In genomic region chr7:30974605-30975256, GRCh38 we compare ENCODE assay signal across 9 cellular contexts. TPM values are rescaled to one million over a fixed set of nuclear protein-coding genes. Genes with fewer than 3 reads are reported as not detected.
A peak's percentile ranks its signal among the peaks of the same experiment; 100 is the strongest.
DNase-seq lines count a peak whose midpoint lies in the region; ATAC-seq and TF ChIP-seq lines count a peak whose summit lies in the region.
"Had no signal": no experiment of that assay in that cellular context is flagged by ENCODE, and none has a peak within 500 bp of the region (broad histone marks: within the 10 kb centered on the region; RNA-seq: fewer than 3 reads in every experiment).

No MANE protein-coding gene starts in this region.

- peak in 1 of 7 experiments; percentile 45 for DNase-seq in CD8-positive, alpha-beta T cell
- DNase-seq in NCI-H510A treated with DMSO at 0.1 percent for 48 hours (lab: John Stamatoyannopoulos, UW), result peak; percentile 51
- peak; percentile 65 for DNase-seq in activated naive CD8-positive, alpha-beta T cell treated with anti-CD3 and anti-CD28 coated beads, Interleukin-2, amount 50 U/mL, for 24 hours
- peak; percentile 54 for DNase-seq in iPS DF 6.9 (ENCODE audit: low read depth, low spot score)
- DNase-seq in stimulated activated CD8-positive, alpha-beta memory T cell treated with anti-CD3 and anti-CD28 coated beads, Interleukin-15, amount 100 ng/mL, for 48 hours (ENCODE audit: low read depth in 2 of 2), result peak; percentile 25 to 31
- no peak for DNase-seq in superior temporal gyrus (ENCODE audit: extremely low spot score)

- no peak for TF ChIP-seq CTCF in CD8-positive, alpha-beta T cell (IDR thresholded peaks at IDR 0.05)

- H3K36me3 ChIP-seq in CD8-positive, alpha-beta T cell (ENCODE audit: insufficient read depth, low read length), result no peaks in the 10 kb centered on the region
- H3K36me3 ChIP-seq in iPS DF 6.9 (ENCODE audit: control insufficient read depth, insufficient read depth, low read length), result no peaks in the 10 kb centered on the region

- no peak overlapping the region for H3K4me3 Mint-ChIP-seq in CD8-positive, alpha-beta T cell
- H3K4me3 Mint-ChIP-seq in activated naive CD8-positive, alpha-beta T cell treated with anti-CD3 and anti-CD28 coated beads, Interleukin-2, amount 50 U/mL, for 24 hours, result no peak overlapping the region

- POLR2A ChIA-PET in CD8-positive, alpha-beta T cell (lab: Charles Lee), result no interaction called here

- H3K27me3 Mint-ChIP-seq in CD8-positive, alpha-beta T cell (ENCODE audit: low read depth), result peaks cover 48% of the 10 kb centered on the region
- H3K27me3 Mint-ChIP-seq in activated naive CD8-positive, alpha-beta T cell treated with anti-CD3 and anti-CD28 coated beads, Interleukin-2, amount 50 U/mL, for 24 hours, result peaks cover 25% of the 10 kb centered on the region

- H3K27ac ChIP-seq in CD8-positive, alpha-beta T cell (ENCODE audit: low read depth, low read length), result no peak overlapping the region
- no peak overlapping the region for H3K27ac ChIP-seq in iPS DF 6.9 (ENCODE audit: low read length)

- no peaks in the 10 kb centered on the region for H3K27me3 ChIP-seq in CD8-positive, alpha-beta T cell (ENCODE audit: insufficient read depth, low read length)
- no peaks in the 10 kb centered on the region for H3K27me3 ChIP-seq in iPS DF 6.9 (ENCODE audit: control insufficient read depth, insufficient read depth, low read length)

- ATAC-seq in CD8-positive, alpha-beta T cell, result peak; percentile 55
- ATAC-seq in GM18868 (IDR thresholded peaks at IDR 0.05; ENCODE audit: unreplicated experiment) (peak; percentile 97), HG02970 (IDR thresholded peaks at IDR 0.05; ENCODE audit: low FRiP score, unreplicated experiment) (peak; percentile 82)
- ATAC-seq in activated naive CD8-positive, alpha-beta T cell treated with anti-CD3 and anti-CD28 coated beads, Interleukin-2, amount 50 U/mL, for 24 hours, result peak; percentile 82

- H3K9me3 ChIP-seq in CD8-positive, alpha-beta T cell (ENCODE audit: low read length), result no peaks in the 10 kb centered on the region
- no peaks in the 10 kb centered on the region for H3K9me3 ChIP-seq in iPS DF 6.9 (ENCODE audit: control insufficient read depth, insufficient read depth, low read length)

- intact Hi-C loops in CD8-positive, alpha-beta T cell (cut with DNase I, micrococcal nuclease), result no loop called here

- no CpG with 5 or more reads among the region's 7 CpGs for WGBS in iPS DF 6.9 (ENCODE audit: insufficient coverage, insufficient read length)

- no peak overlapping the region for H3K27ac Mint-ChIP-seq in CD8-positive, alpha-beta T cell
- no peak overlapping the region for H3K27ac Mint-ChIP-seq in activated naive CD8-positive, alpha-beta T cell treated with anti-CD3 and anti-CD28 coated beads, Interleukin-2, amount 50 U/mL, for 24 hours

- H3K36me3 Mint-ChIP-seq in CD8-positive, alpha-beta T cell, result no peaks in the 10 kb centered on the region
- no peaks in the 10 kb centered on the region for H3K36me3 Mint-ChIP-seq in activated naive CD8-positive, alpha-beta T cell treated with anti-CD3 and anti-CD28 coated beads, Interleukin-2, amount 50 U/mL, for 24 hours (ENCODE audit: low read depth)

- H3K4me1 ChIP-seq in CD8-positive, alpha-beta T cell (ENCODE audit: insufficient read depth, low read length), result no peaks in the 10 kb centered on the region
- H3K4me1 ChIP-seq in iPS DF 6.9 (ENCODE audit: control insufficient read depth, insufficient read depth, low read length), result peaks cover 3% of the 10 kb centered on the region; the same call in 1 of the 2 replicates

- H3K4me1 Mint-ChIP-seq in CD8-positive, alpha-beta T cell (ENCODE audit: low read depth), result peaks cover 4% of the 10 kb centered on the region
- no peaks in the 10 kb centered on the region for H3K4me1 Mint-ChIP-seq in activated naive CD8-positive, alpha-beta T cell treated with anti-CD3 and anti-CD28 coated beads, Interleukin-2, amount 50 U/mL, for 24 hours

- no peak overlapping the region for H3K4me3 ChIP-seq in CD8-positive, alpha-beta T cell (ENCODE audit: low read depth, low read length)
- no peak overlapping the region for H3K4me3 ChIP-seq in iPS DF 6.9 (ENCODE audit: low read length)

- H3K9me3 Mint-ChIP-seq in CD8-positive, alpha-beta T cell, result no peaks in the 10 kb centered on the region
- H3K9me3 Mint-ChIP-seq in activated naive CD8-positive, alpha-beta T cell treated with anti-CD3 and anti-CD28 coated beads, Interleukin-2, amount 50 U/mL, for 24 hours, result no peaks in the 10 kb centered on the region

- CTCF ChIA-PET in CD8-positive, alpha-beta T cell (lab: Charles Lee), result interaction anchor here (1.1 to 5.7 kb wide), 2 partner anchors 9 to 173 kb away, joined by 3 to 53 read pairs; no protein-coding TSS in a partner anchor

RNA-seq across cellular contexts. Expression of gene GHRHR, which starts 11.0 kb away (rescaled TPM):
- total RNA-seq in CD8-positive, alpha-beta T cell, result not detected
- total RNA-seq: skeletal muscle tissue had no signal
